In the genomic region with DNA sequence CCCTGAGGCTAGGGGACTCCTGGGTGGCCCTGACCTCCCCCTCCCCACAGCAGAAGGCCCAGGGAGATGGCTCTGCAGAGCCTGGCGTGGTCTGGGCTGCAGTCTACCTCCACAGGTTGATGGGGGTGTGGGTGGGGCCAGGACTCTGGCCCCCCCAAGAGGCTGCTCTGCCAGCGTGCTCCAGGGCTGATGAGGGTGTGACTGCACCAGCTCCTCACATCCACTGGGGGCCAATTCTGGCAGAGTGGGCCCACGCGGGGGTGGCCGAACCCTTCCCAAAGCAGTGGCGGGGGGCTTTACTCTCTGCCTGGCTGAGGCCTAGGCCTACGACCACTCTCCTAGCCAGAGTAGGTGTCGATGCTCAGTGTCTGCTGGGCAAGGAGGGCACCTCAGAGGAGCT, we compare ENCODE assay signal across 12 cellular contexts.
"Had no signal": no experiment of that assay in that cellular context is flagged by ENCODE, and none has a peak within 500 bp of the region (broad histone marks: within the 10 kb centered on the region; RNA-seq: fewer than 3 reads in every experiment).

No MANE protein-coding gene starts in this region.

- H3K36me3 ChIP-seq: cardiac muscle cell, colonic mucosa, gastrocnemius medialis, ovary, transverse colon had no signal

- H3K27ac ChIP-seq: cardiac muscle cell, colonic mucosa, epithelial cell of prostate, gastrocnemius medialis, ovary, transverse colon had no signal

- H3K9me3 ChIP-seq: colonic mucosa, gastrocnemius medialis, ovary, transverse colon had no signal

- DNase-seq: activated CD4-positive, alpha-beta T cell treated with anti-CD3 and anti-CD28 coated beads, Interleukin-2, amount 50 U/mL, for 4 hours; activated CD4-positive, CD25-positive, alpha-beta regulatory T cell treated with anti-CD3 and anti-CD28 coated beads, Interleukin-2, amount 50 U/mL, for 72 hours; activated T-cell treated with anti-CD3 and anti-CD28 coated beads, Interleukin-2, amount 50 U/mL, for 4 hours; colonic mucosa; effector CD8-positive, alpha-beta T cell; gastrocnemius medialis; nephron progenitor cell; transverse colon had no signal

- H3K27me3 ChIP-seq: cardiac muscle cell, colonic mucosa, ovary had no signal

- ATAC-seq: gastrocnemius medialis, left ventricle myocardium superior had no signal

- H3K4me3 ChIP-seq: cardiac muscle cell, colonic mucosa, ovary had no signal
